Comparison of ENCODE assay signal across 8 cellular contexts in the genomic region with DNA sequence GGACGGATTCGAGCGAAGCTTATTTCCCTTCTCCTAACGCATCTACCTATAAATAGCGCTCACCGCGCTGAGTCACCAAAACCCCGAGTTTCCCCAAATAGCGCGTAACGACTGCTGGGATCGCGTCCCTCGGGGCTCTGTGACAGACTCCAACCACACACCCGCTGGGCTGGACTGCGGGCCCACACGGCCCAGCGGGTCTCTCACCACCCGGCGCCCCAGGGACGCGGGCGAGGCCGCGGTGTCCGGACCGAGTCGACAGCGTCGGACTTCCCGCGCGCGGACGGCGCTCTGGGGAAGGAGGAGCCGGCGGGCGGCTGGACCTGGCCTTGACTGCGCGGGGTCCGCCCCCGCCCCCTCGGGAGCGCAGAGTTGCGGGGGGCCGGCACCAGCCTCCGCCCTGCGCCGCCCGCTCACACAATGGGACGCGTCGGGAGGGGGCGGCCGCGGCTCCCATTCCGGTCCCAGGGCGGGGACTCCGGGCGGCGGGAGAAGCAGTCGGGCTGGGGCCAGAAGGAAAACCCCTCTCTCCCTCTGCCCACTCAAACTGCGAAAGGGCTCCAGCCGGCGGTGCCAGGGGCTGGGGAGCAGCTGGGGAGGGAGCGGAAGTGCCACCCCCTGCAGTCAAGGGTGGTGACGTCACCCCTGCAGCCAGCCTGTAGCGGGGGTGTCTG.
DNase-seq lines count a peak whose midpoint lies in the region; TF ChIP-seq lines count a peak whose summit lies in the region.

No MANE protein-coding gene starts in this region.

- peaks cover 0 to 72% (median 32%) of the 10 kb centered on the region in 4 donors for H3K4me1 ChIP-seq in tibial nerve

- TF ChIP-seq CTCF in LNCaP clone FGC (IDR thresholded peaks at IDR 0.05; ENCODE audit: control insufficient read depth, extremely low read depth, insufficient read depth) (no peak), tibial nerve (IDR thresholded peaks at IDR 0.05) (peak in 3 of 5 experiments; percentile 7 to 52 (median 39))

- CTCF ChIA-PET in activated naive CD4-positive, alpha-beta T cell treated with anti-CD3 and anti-CD28 coated beads, Interleukin-2, amount 10 ng/mL, durations not matched to agents 7 days and 5 days (lab: Charles Lee) = interaction anchor here (0.6 to 4.8 kb wide), 5 partner anchors 39 to 787 kb away, joined by 4 to 27 read pairs (median 8); partner anchors contain the start of gene TRIM13

- no peaks in the 10 kb centered on the region for H3K27me3 ChIP-seq in tibial nerve

- WGBS in tibial nerve, 2 donors = 1 to 2% methylated on average over 17 to 33 of the region's 69 CpGs

- peaks cover 18% of the 10 kb centered on the region for H3K27me3 Mint-ChIP-seq in activated naive CD4-positive, alpha-beta T cell treated with anti-CD3 and anti-CD28 coated beads, Interleukin-2, amount 10 ng/mL, durations not matched to agents 7 days and 5 days

- H3K36me3 Mint-ChIP-seq in activated naive CD4-positive, alpha-beta T cell treated with anti-CD3 and anti-CD28 coated beads, Interleukin-2, amount 10 ng/mL, durations not matched to agents 7 days and 5 days = peaks cover 33% of the 10 kb centered on the region

- TF ChIP-seq POLR2A in tibial nerve (IDR thresholded peaks at IDR 0.05) = peak; percentile 82 to 93

- H3K9me3 Mint-ChIP-seq in activated naive CD4-positive, alpha-beta T cell treated with anti-CD3 and anti-CD28 coated beads, Interleukin-2, amount 10 ng/mL, durations not matched to agents 7 days and 5 days = no peaks in the 10 kb centered on the region

- TF ChIP-seq EP300 in tibial nerve (IDR thresholded peaks at IDR 0.05) = peak in 1 of 2 donors; percentile 98

- H3K27ac Mint-ChIP-seq in activated naive CD4-positive, alpha-beta T cell treated with anti-CD3 and anti-CD28 coated beads, Interleukin-2, amount 10 ng/mL, durations not matched to agents 7 days and 5 days = peak overlapping the region; percentile 98

- H3K4me3 Mint-ChIP-seq in activated naive CD4-positive, alpha-beta T cell treated with anti-CD3 and anti-CD28 coated beads, Interleukin-2, amount 10 ng/mL, durations not matched to agents 7 days and 5 days = peak overlapping the region; percentile 87

- DNase-seq in ELR (ENCODE audit: low read depth) (peak; percentile 94), GOT3 (lab: John Stamatoyannopoulos, UW) (peak; percentile 85), LNCaP clone FGC (ENCODE audit: low read depth) (peak; percentile 63), SIG-M5 treated with dmso at 0.1 percent for 504 hours (lab: John Stamatoyannopoulos, UW; ENCODE audit: unreplicated experiment) (peak; percentile 95), germinal center (ENCODE audit: low spot score) (peak; percentile 98), nucleus accumbens (lab: John Stamatoyannopoulos, UW) (peak in 45 of 56 donors; percentile 22 to 96 (median 91)), tibial nerve (ENCODE audit: low spot score in 2 of 2) (peak; percentile 47 to 69)
- peak; percentile 79 for DNase-seq in activated naive CD4-positive, alpha-beta T cell treated with anti-CD3 and anti-CD28 coated beads, Interleukin-2, amount 10 ng/mL, durations not matched to agents 7 days and 5 days

- peak overlapping the region; percentile 89 for H3K4me3 ChIP-seq in LNCaP clone FGC (ENCODE audit: low read depth, low read length)
- H3K4me3 ChIP-seq in tibial nerve = peak overlapping the region; percentile 95 to 99 (median 98)

- H3K27ac ChIP-seq in tibial nerve = peak overlapping the region; percentile 99 to 100 (median 99)

- H3K9me3 ChIP-seq in tibial nerve = no peaks in the 10 kb centered on the region

- peaks cover 52% of the 10 kb centered on the region for H3K4me1 Mint-ChIP-seq in activated naive CD4-positive, alpha-beta T cell treated with anti-CD3 and anti-CD28 coated beads, Interleukin-2, amount 10 ng/mL, durations not matched to agents 7 days and 5 days

- no peaks in the 10 kb centered on the region for H3K36me3 ChIP-seq in tibial nerve

Comparison
In these comparisons a context has a peak if more than half of its experiments do, and no peak if none do; other contexts are left out.
1. Peak in every context shown above with its lines: DNase-seq, H3K4me3 ChIP-seq and H3K27ac ChIP-seq.